9 cellular contexts compared by ENCODE assay signal in genomic region chr4:109303141-109303499, GRCh38. TPM values are rescaled to one million over a fixed set of nuclear protein-coding genes. Genes with fewer than 3 reads are reported as not detected.
DNase-seq lines count a peak whose midpoint lies in the region; ATAC-seq, FAIRE-seq and TF ChIP-seq lines count a peak whose summit lies in the region.
"Had no signal": no experiment of that assay in that cellular context is flagged by ENCODE, and none has a peak within 500 bp of the region (broad histone marks: within the 10 kb centered on the region; RNA-seq: fewer than 3 reads in every experiment).

No MANE protein-coding gene starts in this region.

- no CpG with 5 or more reads among the region's 10 CpGs for WGBS in iPS DF 6.9 (ENCODE audit: insufficient coverage, insufficient read length)
- WGBS in spleen, 5 donors, result 1 to 13% (median 2%) methylated on average over 10 of the region's 10 CpGs

- H3K4me3 ChIP-seq in iPS DF 6.9 (ENCODE audit: low read length) (peak overlapping the region; percentile 59; the same call in 1 of the 2 replicates), spleen (peak overlapping the region; percentile 35 to 71 (median 44))

- TF ChIP-seq POLR2A in spleen (IDR thresholded peaks at IDR 0.05), result no peak

- H3K27me3 Mint-ChIP-seq in activated T-helper 17 cell treated with anti-CD3 and anti-CD28 coated beads, Interleukin-2, amount 50 U/mL, for 72 hours, result peaks cover 48% of the 10 kb centered on the region

- H3K36me3 ChIP-seq in iPS DF 6.9 (ENCODE audit: control insufficient read depth, insufficient read depth, low read length) (no peaks in the 10 kb centered on the region), spleen (no peaks in the 10 kb centered on the region)
- H3K36me3 ChIP-seq: neutrophil had no signal

- no peaks in the 10 kb centered on the region for H3K9me3 Mint-ChIP-seq in activated T-helper 17 cell treated with anti-CD3 and anti-CD28 coated beads, Interleukin-2, amount 50 U/mL, for 72 hours

- no peak for FAIRE-seq in GM19239 (lab: Jason Lieb, UNC)

- no peak overlapping the region for H3K27ac Mint-ChIP-seq in activated T-helper 17 cell treated with anti-CD3 and anti-CD28 coated beads, Interleukin-2, amount 50 U/mL, for 72 hours

- peak overlapping the region; percentile 62 for H3K4me3 Mint-ChIP-seq in activated T-helper 17 cell treated with anti-CD3 and anti-CD28 coated beads, Interleukin-2, amount 50 U/mL, for 72 hours

- DNase-seq in iPS DF 6.9 (ENCODE audit: low read depth, low spot score), result no peak
- no peak for DNase-seq in spleen
- DNase-seq in GM19239 (ENCODE audit: insufficient read length, low spot score), result no peak
- DNase-seq: NCI-H345 had no signal

- no peaks in the 10 kb centered on the region for H3K36me3 Mint-ChIP-seq in activated T-helper 17 cell treated with anti-CD3 and anti-CD28 coated beads, Interleukin-2, amount 50 U/mL, for 72 hours (ENCODE audit: low read depth)

- intact Hi-C loops in spleen (cut with DNase I; ENCODE audit: low total_unique reads), result no loop called here

- peaks cover 7% of the 10 kb centered on the region for H3K4me1 Mint-ChIP-seq in activated T-helper 17 cell treated with anti-CD3 and anti-CD28 coated beads, Interleukin-2, amount 50 U/mL, for 72 hours

- H3K4me1 ChIP-seq in iPS DF 6.9 (ENCODE audit: control insufficient read depth, insufficient read depth, low read length) (peaks cover 2% of the 10 kb centered on the region), spleen (peaks cover 10 to 20% (median 18%) of the 10 kb centered on the region in 6 donors)

- H3K27me3 ChIP-seq in iPS DF 6.9 (ENCODE audit: control insufficient read depth, insufficient read depth, low read length) (peaks cover 10% of the 10 kb centered on the region; the same call in 1 of the 2 replicates), spleen (replicated peaks in 1 of 7) (peaks cover 0 to 87% (median 36%) of the 10 kb centered on the region in 7 donors)

- H3K9me3 ChIP-seq in iPS DF 6.9 (ENCODE audit: control insufficient read depth, insufficient read depth, low read length) (no peaks in the 10 kb centered on the region), spleen (no peaks in the 10 kb centered on the region)
- H3K9me3 ChIP-seq: neutrophil had no signal

- ATAC-seq in HG03354 (IDR thresholded peaks at IDR 0.05; ENCODE audit: poor library complexity, severe bottlenecking, unreplicated experiment) (peak; percentile 24), GM21423 (IDR thresholded peaks at IDR 0.05; ENCODE audit: unreplicated experiment) (no peak), HG03097 (IDR thresholded peaks at IDR 0.05; ENCODE audit: low FRiP score, unreplicated experiment) (no peak)
- ATAC-seq in activated T-helper 17 cell treated with anti-CD3 and anti-CD28 coated beads, Interleukin-2, amount 50 U/mL, for 72 hours (replicated peaks), result no peak

- no peak overlapping the region for H3K27ac ChIP-seq in iPS DF 6.9 (ENCODE audit: low read length)
- no peak overlapping the region for H3K27ac ChIP-seq in spleen
- H3K27ac ChIP-seq: neutrophil had no signal

- no peak for TF ChIP-seq CTCF in spleen (IDR thresholded peaks at IDR 0.05 in 8 of 11, conservative IDR thresholded peaks at IDR 0.05 in 3 of 11)

RNA-seq across cellular contexts. Expression of gene COL25A1, which starts 0.7 kb away (rescaled TPM):
- total RNA-seq in activated T-helper 17 cell treated with anti-CD3 and anti-CD28 coated beads, Interleukin-2, amount 50 U/mL, for 72 hours, result under 1 TPM in 1 of 2 donors, not detected in 1; 0.08 TPM
- total RNA-seq in spleen, result 1 to 10 TPM in 3 of 7 donors, under 1 TPM in 3, not detected in 1; 0.46 to 1.9 (median 1.1) TPM
- polyA plus RNA-seq in spleen, result under 1 TPM; 0.06 to 0.10 (median 0.07) TPM
